ENCODE assay signal across 11 cellular contexts in the genomic region with DNA sequence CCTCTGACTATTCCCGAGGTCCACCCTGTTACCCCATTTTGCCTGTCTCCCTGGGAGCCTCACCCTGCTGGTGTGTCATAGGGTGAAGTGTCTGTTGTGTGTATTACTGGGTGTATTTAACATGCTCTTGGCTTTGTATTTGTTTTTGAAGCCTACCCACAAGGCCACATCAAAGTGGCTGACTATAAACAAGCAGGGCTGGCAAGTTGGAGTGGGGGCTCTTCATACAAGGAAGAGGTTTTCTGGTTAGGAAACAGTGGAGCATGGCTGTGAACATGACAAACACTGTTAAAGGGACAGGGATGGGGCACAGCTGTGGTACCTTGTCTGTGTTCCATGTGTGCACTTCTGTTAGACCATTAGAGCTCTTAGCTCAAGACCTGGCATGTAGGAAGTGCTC. TPM values are rescaled to one million over a fixed set of nuclear protein-coding genes. Genes with fewer than 3 reads are reported as not detected.
A peak's percentile ranks its signal among the peaks of the same experiment; 100 is the strongest.
DNase-seq lines count a peak whose midpoint lies in the region; ATAC-seq, FAIRE-seq and TF ChIP-seq lines count a peak whose summit lies in the region.
"Had no signal": no experiment of that assay in that cellular context is flagged by ENCODE, and none has a peak within 500 bp of the region (broad histone marks: within the 10 kb centered on the region; RNA-seq: fewer than 3 reads in every experiment).

No MANE protein-coding gene starts in this region.

- no peak for TF ChIP-seq CTCF in GM10248 (IDR thresholded peaks at IDR 0.05; ENCODE audit: control extremely low read depth, extremely low read depth, low read depth, missing control alignments)

- H3K27me3 Mint-ChIP-seq in activated naive CD8-positive, alpha-beta T cell: no peaks in the 10 kb centered on the region

- WGBS in small intestine, 3 donors: 39 to 50% (median 47%) methylated on average over 1 of the region's 1 CpG

- peak overlapping the region; percentile 97 for H3K27ac Mint-ChIP-seq in activated naive CD8-positive, alpha-beta T cell

- no peaks in the 10 kb centered on the region for H3K9me3 Mint-ChIP-seq in activated naive CD8-positive, alpha-beta T cell (ENCODE audit: low read depth)

- no peak overlapping the region for H3K4me3 ChIP-seq in small intestine (ENCODE audit: low read depth in 1 of 2, low read length in 2 of 2)
- H3K4me3 ChIP-seq: SK-N-MC had no signal

- H3K4me1 Mint-ChIP-seq in activated naive CD8-positive, alpha-beta T cell (ENCODE audit: low read depth): peaks cover 91% of the 10 kb centered on the region

- ATAC-seq in HG02571 (IDR thresholded peaks at IDR 0.05; ENCODE audit: unreplicated experiment): no peak

- peaks cover 14% of the 10 kb centered on the region for H3K36me3 Mint-ChIP-seq in activated naive CD8-positive, alpha-beta T cell

- peak overlapping the region; percentile 80 for H3K4me3 Mint-ChIP-seq in activated naive CD8-positive, alpha-beta T cell

- peak overlapping the region in 1 of 2 donors; percentile 75 for H3K27ac ChIP-seq in small intestine (ENCODE audit: low read depth in 1 of 2, low read length in 1 of 2)
- H3K27ac ChIP-seq: 22Rv1, neutrophil, SK-N-MC had no signal

- no peak for FAIRE-seq in small intestine (lab: Jason Lieb, UNC)

- H3K4me1 ChIP-seq in small intestine (ENCODE audit: control insufficient read depth in 2 of 2, insufficient read depth in 1 of 2, low read depth in 1 of 2, low read length in 1 of 2): peaks cover 13 to 17% of the 10 kb centered on the region in 2 donors

- POLR2A ChIA-PET in GM10248 (lab: Yijun Ruan, JAX): no interaction called here

- H3K36me3 ChIP-seq in small intestine (ENCODE audit: control insufficient read depth in 2 of 2, insufficient read depth in 2 of 2, low read length in 2 of 2): peaks cover under 1% of the 10 kb centered on the region in 2 donors

- no peaks in the 10 kb centered on the region for H3K9me3 ChIP-seq in small intestine (ENCODE audit: control insufficient read depth, low read depth)
- H3K9me3 ChIP-seq: neutrophil had no signal

- CTCF ChIA-PET in GM10248 (lab: Yijun Ruan, JAX): interaction anchor here (2.0 to 2.9 kb wide), 2 partner anchors 13 to 18 kb away, joined by 6 to 11 read pairs; no protein-coding TSS in a partner anchor

- peak in 2 of 3 experiments; percentile 17 to 40 for DNase-seq in NCI-H1417 (lab: John Stamatoyannopoulos, UW)
- no peak for DNase-seq in NCI-H1417 treated with DMSO at 0.1 percent for 48 hours (lab: John Stamatoyannopoulos, UW)
- DNase-seq in NCI-H2107 treated with DMSO at 0.1 percent for 48 hours (lab: John Stamatoyannopoulos, UW; ENCODE audit: unreplicated experiment): peak; percentile 42
- DNase-seq in small intestine: peak; percentile 38
- no peak for DNase-seq in SHP77 (lab: John Stamatoyannopoulos, UW)
- DNase-seq in GM10248 (ENCODE audit: extremely low spot score): no peak

- H3K27me3 ChIP-seq in small intestine (ENCODE audit: control insufficient read depth in 2 of 2, insufficient read depth in 2 of 2, low read length in 2 of 2): no peaks in the 10 kb centered on the region
- H3K27me3 ChIP-seq: neutrophil had no signal

RNA-seq across cellular contexts. Expression of gene HECA, which starts 26.3 kb away (rescaled TPM):
- polyA plus RNA-seq in small intestine: 10 to 100 TPM; 11.6 to 17.0 (median 17.0) TPM

Comparison
In these comparisons a context has a peak if more than half of its experiments do, and no peak if none do; other contexts are left out.
1. DNase-seq: peak in NCI-H1417 (2 of 3), NCI-H2107 treated with DMSO at 0.1 percent for 48 hours (single experiment) and small intestine (single experiment); none in NCI-H1417 treated with DMSO at 0.1 percent for 48 hours (single experiment), SHP77 (0 of 2) and GM10248 (single experiment).